Comparison of ENCODE assay signal across 8 cellular contexts in the genomic region with DNA sequence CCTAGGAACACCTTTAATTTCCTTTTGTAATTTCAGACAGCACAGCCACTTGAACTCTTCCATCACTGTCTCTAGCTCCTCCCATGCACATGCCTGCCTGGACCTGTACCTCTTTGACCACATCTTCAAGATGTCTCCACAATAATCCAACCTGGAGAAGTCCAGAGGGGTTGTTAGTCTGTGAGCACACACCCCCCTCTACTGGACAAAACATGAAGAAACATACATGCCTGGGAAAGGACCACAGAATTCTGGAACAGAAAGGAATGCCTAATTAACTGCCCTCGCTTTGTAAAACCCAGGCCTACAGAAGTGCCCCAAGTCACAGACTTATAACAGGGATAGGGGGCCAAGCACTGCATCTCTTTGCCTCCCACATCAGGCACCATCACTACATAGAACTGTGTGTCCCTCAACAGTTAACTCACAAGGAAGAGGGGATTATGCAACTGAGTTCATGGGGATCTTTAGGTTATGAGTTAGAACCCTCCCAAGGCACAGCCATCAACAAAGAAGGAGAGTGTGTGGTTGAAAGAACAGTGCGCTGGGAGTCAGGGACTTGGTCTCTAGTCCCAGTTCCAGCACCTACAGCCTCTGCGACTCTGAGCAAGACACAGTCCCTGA.
A peak's percentile ranks its signal among the peaks of the same experiment; 100 is the strongest.
DNase-seq lines count a peak whose midpoint lies in the region; ATAC-seq and TF ChIP-seq lines count a peak whose summit lies in the region.

No MANE protein-coding gene starts in this region.

- no peaks in the 10 kb centered on the region for H3K27me3 ChIP-seq in brain microvascular endothelial cell (replicated peaks)
- no peaks in the 10 kb centered on the region for H3K27me3 ChIP-seq in left lung

- no peak overlapping the region for H3K4me3 ChIP-seq in AG09309 (ENCODE audit: control insufficient read depth, low read depth, low read length)
- no peak overlapping the region for H3K4me3 ChIP-seq in brain microvascular endothelial cell (ENCODE audit: low read depth, low read length)
- H3K4me3 ChIP-seq in left lung, result no peak overlapping the region

- peaks cover 2% of the 10 kb centered on the region for H3K9me3 Mint-ChIP-seq in stimulated activated effector memory CD8-positive, alpha-beta T cell treated with anti-CD3 and anti-CD28 coated beads, Interleukin-12 subunit alpha, Interleukin-12 subunit beta, amount 100 ng/mL, for 72 hours

- H3K27ac Mint-ChIP-seq in stimulated activated effector memory CD8-positive, alpha-beta T cell treated with anti-CD3 and anti-CD28 coated beads, Interleukin-12 subunit alpha, Interleukin-12 subunit beta, amount 100 ng/mL, for 72 hours, result no peak overlapping the region

- peak; percentile 81 for ATAC-seq in left lung
- no peak for ATAC-seq in stimulated activated effector memory CD8-positive, alpha-beta T cell treated with anti-CD3 and anti-CD28 coated beads, Interleukin-12 subunit alpha, Interleukin-12 subunit beta, amount 100 ng/mL, for 72 hours
- ATAC-seq in GM18502 (IDR thresholded peaks at IDR 0.05; ENCODE audit: poor library complexity, unreplicated experiment), result no peak

- H3K4me1 Mint-ChIP-seq in stimulated activated effector memory CD8-positive, alpha-beta T cell treated with anti-CD3 and anti-CD28 coated beads, Interleukin-12 subunit alpha, Interleukin-12 subunit beta, amount 100 ng/mL, for 72 hours, result no peaks in the 10 kb centered on the region

- no peaks in the 10 kb centered on the region for H3K36me3 Mint-ChIP-seq in stimulated activated effector memory CD8-positive, alpha-beta T cell treated with anti-CD3 and anti-CD28 coated beads, Interleukin-12 subunit alpha, Interleukin-12 subunit beta, amount 100 ng/mL, for 72 hours

- in situ Hi-C loops in brain microvascular endothelial cell (cut with HindIII; ENCODE audit: low pct_ligation_motif_present, low sequenced_read_pairs), result loop anchor here (25.0 kb wide), 2 partner anchors 121 to 471 kb away; no protein-coding TSS in a partner anchor

- H3K4me1 ChIP-seq in left lung, result peaks cover 9 to 48% of the 10 kb centered on the region in 2 donors

- H3K36me3 ChIP-seq in brain microvascular endothelial cell (replicated peaks) (no peaks in the 10 kb centered on the region), left lung (no peaks in the 10 kb centered on the region)

- intact Hi-C loops in left lung (cut with DNase I), result loop anchor here in 1 of 2 donors (10.0 kb wide), 1 partner anchor 108 kb away; no protein-coding TSS in a partner anchor

- H3K9me3 ChIP-seq in left lung, result no peaks in the 10 kb centered on the region

- DNase-seq in AG09309 (ENCODE audit: low read depth) (peak; percentile 33), NCI-H524 treated with DMSO at 0.1 percent for 48 hours (lab: John Stamatoyannopoulos, UW) (peak; percentile 33), brain microvascular endothelial cell (peak; percentile 70), left lung (no peak)
- DNase-seq in stimulated activated effector memory CD8-positive, alpha-beta T cell treated with anti-CD3 and anti-CD28 coated beads, Interleukin-12 subunit alpha, Interleukin-12 subunit beta, amount 100 ng/mL, for 72 hours (ENCODE audit: low spot score in 2 of 2), result no peak
- no peak for DNase-seq in stimulated activated CD4-positive, alpha-beta T cell treated with anti-CD3 and anti-CD28 coated beads, Interleukin-4, amount 100 ng/mL, for 4 hours

- no peak overlapping the region for H3K4me3 Mint-ChIP-seq in stimulated activated effector memory CD8-positive, alpha-beta T cell treated with anti-CD3 and anti-CD28 coated beads, Interleukin-12 subunit alpha, Interleukin-12 subunit beta, amount 100 ng/mL, for 72 hours

- peak; percentile 88 for TF ChIP-seq CTCF in AG09309 (IDR thresholded peaks at IDR 0.05; ENCODE audit: control insufficient read depth, insufficient read depth, low read depth, low read length, missing control alignments)
- TF ChIP-seq CTCF in GM12873 (IDR thresholded peaks at IDR 0.05; ENCODE audit: insufficient read depth, low read depth, low read length, missing control alignments), result peak; percentile 59
- TF ChIP-seq CTCF in brain microvascular endothelial cell (IDR thresholded peaks at IDR 0.05; ENCODE audit: low read depth, low read length, missing control alignments), result peak; percentile 84
- peak; percentile 49 to 53 for TF ChIP-seq CTCF in left lung (IDR thresholded peaks at IDR 0.05)

- H3K27ac ChIP-seq in brain microvascular endothelial cell (peak overlapping the region; percentile 65), left lung (no peak overlapping the region)

Comparison
In these comparisons a context has a peak if more than half of its experiments do, and no peak if none do; other contexts are left out.
1. DNase-seq: peak in AG09309 (single experiment), NCI-H524 treated with DMSO at 0.1 percent for 48 hours (single experiment) and brain microvascular endothelial cell (single experiment); none in left lung (0 of 2), stimulated activated effector memory CD8-positive, alpha-beta T cell treated with anti-CD3 and anti-CD28 coated beads, Interleukin-12 subunit alpha, Interleukin-12 subunit beta, amount 100 ng/mL, for 72 hours (0 of 2) and stimulated activated CD4-positive, alpha-beta T cell treated with anti-CD3 and anti-CD28 coated beads, Interleukin-4, amount 100 ng/mL, for 4 hours (0 of 2).
2. Peak in every context shown above with its lines, with median percentiles within 50 percentile points of each other: CTCF ChIP-seq.